Comparison of ENCODE assay signal across 10 cellular contexts in the genomic region with DNA sequence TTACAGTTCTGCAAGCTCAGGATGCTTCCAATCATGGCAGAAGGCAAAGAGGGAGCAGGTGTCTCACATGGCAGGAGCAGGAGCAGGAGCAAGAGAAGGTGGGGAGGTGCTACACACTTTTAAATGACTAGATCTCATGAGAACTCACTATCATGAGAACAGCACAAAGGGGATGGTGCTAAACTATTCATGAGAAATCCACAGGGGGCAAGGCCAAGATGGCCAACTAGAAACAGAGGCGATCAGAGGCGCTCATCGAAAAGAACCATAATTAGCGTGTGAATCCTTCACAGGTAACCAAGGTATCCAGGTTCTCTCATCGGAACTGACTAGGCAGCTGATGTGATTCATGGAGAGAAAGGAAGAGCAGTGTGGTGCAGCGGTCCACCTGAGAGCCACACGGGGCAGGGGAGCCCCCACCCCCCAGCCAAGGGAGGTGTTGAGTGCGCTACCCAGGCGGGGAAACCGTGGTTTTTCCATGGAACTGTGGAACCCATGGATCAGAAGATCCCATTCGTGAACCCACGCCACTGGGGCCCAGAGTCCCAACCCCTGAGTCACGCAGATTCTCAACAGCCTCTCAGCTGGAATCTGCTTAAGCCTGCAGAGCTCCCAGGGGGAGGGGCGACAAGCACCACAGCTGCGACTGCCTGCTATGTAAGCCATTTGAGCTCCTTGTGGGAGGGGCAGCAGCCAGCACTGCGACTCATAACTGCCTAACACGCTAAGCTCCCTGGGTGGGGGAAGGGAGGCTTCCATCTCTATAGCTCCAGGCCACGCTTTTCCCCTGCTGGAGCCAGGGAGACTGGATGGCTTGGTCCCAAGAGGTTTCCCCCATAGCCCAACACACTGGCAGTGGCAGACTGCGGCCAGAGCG. TPM values are rescaled to one million over a fixed set of nuclear protein-coding genes. Genes with fewer than 3 reads are reported as not detected.
DNase-seq lines count a peak whose midpoint lies in the region; ATAC-seq and TF ChIP-seq lines count a peak whose summit lies in the region.
"Had no signal": no experiment of that assay in that cellular context is flagged by ENCODE, and none has a peak within 500 bp of the region (broad histone marks: within the 10 kb centered on the region; RNA-seq: fewer than 3 reads in every experiment).

No MANE protein-coding gene starts in this region.

- CTCF ChIA-PET in AG04450 (lab: Charles Lee) = no interaction called here
- CTCF ChIA-PET in HEK293T (lab: Yijun Ruan, JAX) = no interaction called here

- POLR2A ChIA-PET in AG04450 (lab: Yijun Ruan, JAX) = no interaction called here
- POLR2A ChIA-PET in HEK293T (lab: Yijun Ruan, JAX) = no interaction called here

- H3K27ac ChIP-seq in AG04450 (ENCODE audit: low read depth, low read length) = no peak overlapping the region
- peak overlapping the region; percentile 70 for H3K27ac ChIP-seq in SK-N-MC
- H3K27ac ChIP-seq: transverse colon had no signal

- H3K27me3 ChIP-seq in AG04450 (ENCODE audit: control insufficient read depth, insufficient read depth, low read length) = no peaks in the 10 kb centered on the region
- H3K27me3 ChIP-seq: transverse colon had no signal

- no peak for ATAC-seq in GM19467 (IDR thresholded peaks at IDR 0.05; ENCODE audit: unreplicated experiment)
- no peak for ATAC-seq in HG02759 (IDR thresholded peaks at IDR 0.05; ENCODE audit: unreplicated experiment)
- no peak for ATAC-seq in HG03457 (IDR thresholded peaks at IDR 0.05; ENCODE audit: unreplicated experiment)
- ATAC-seq in Right ventricle myocardium superior (ENCODE audit: poor library complexity) = no peak

- peak; percentile 67 for DNase-seq in AG04450 (ENCODE audit: low read depth, low spot score)
- DNase-seq in HEK293T (ENCODE audit: extremely low spot score) = peak; percentile 37
- peak; percentile 50 for DNase-seq in SK-N-MC (ENCODE audit: low read depth, low spot score)
- peak; percentile 21 for DNase-seq in hepatic stellate cell (ENCODE audit: low spot score)
- DNase-seq in Right ventricle myocardium superior = no peak
- DNase-seq: transverse colon had no signal

- intact Hi-C loops in Right ventricle myocardium superior (cut with DNase I) = no loop called here

- H3K9me3 ChIP-seq in AG04450 (ENCODE audit: control insufficient read depth, insufficient read depth, low read length) (no peaks in the 10 kb centered on the region), SK-N-MC (ENCODE audit: low read depth, low read length) (no peaks in the 10 kb centered on the region)
- H3K9me3 ChIP-seq: transverse colon had no signal

- no peak overlapping the region for H3K9ac ChIP-seq in SK-N-MC (ENCODE audit: insufficient read length)

- no peaks in the 10 kb centered on the region for H3K36me3 ChIP-seq in SK-N-MC (ENCODE audit: insufficient read depth, low read length)
- H3K36me3 ChIP-seq: transverse colon had no signal

- TF ChIP-seq CTCF in AG04450 (IDR thresholded peaks at IDR 0.05; ENCODE audit: low read depth, low read length) = no peak

- H3K4me3 ChIP-seq in AG04450 (ENCODE audit: low read depth, low read length) (no peak overlapping the region), SK-N-MC (no peak overlapping the region)
- H3K4me3 ChIP-seq: lung, transverse colon had no signal

TF ChIP-seq in HEK293T, 16 proteins besides CTCF, POLR2A, EP300 and RAD21:
- no peak for TF ChIP-seq ZNF384 (IDR thresholded peaks at IDR 0.05)
- no peak for TF ChIP-seq SUZ12 (IDR thresholded peaks at IDR 0.05)
- TF ChIP-seq HDGF (IDR thresholded peaks at IDR 0.05; ENCODE audit: borderline replicate concordance) = no peak
- TF ChIP-seq SP1 (IDR thresholded peaks at IDR 0.05) = no peak
- TF ChIP-seq LEF1 (IDR thresholded peaks at IDR 0.05; ENCODE audit: borderline replicate concordance) = no peak
- no peak for TF ChIP-seq FOXA1 (IDR thresholded peaks at IDR 0.05)
- TF ChIP-seq NFRKB (IDR thresholded peaks at IDR 0.05) = no peak
- TF ChIP-seq CTBP1 (IDR thresholded peaks at IDR 0.05; ENCODE audit: borderline replicate concordance) = no peak
- TF ChIP-seq PKNOX1 (IDR thresholded peaks at IDR 0.05) = no peak
- TF ChIP-seq L3MBTL2 (conservative IDR thresholded peaks at IDR 0.05) = no peak
- TF ChIP-seq BHLHE40 (IDR thresholded peaks at IDR 0.05; ENCODE audit: borderline replicate concordance) = no peak
- TF ChIP-seq TARDBP (IDR thresholded peaks at IDR 0.05) = no peak

RNA-seq across cellular contexts. Expression of gene FGF16, which starts 46.7 kb away (rescaled TPM):
- polyA plus RNA-seq in AG04450 (2011; rRNA removed) = not detected in 2 replicates
- not detected in 2 replicates for polyA minus RNA-seq in AG04450 (2011; rRNA and poly(A)+ RNA removed)
- not detected for total RNA-seq in Right ventricle myocardium superior
- total RNA-seq: lung, transverse colon had no signal
